Comparison of ENCODE assay signal across 5 cellular contexts in genomic region chr2:222412334-222412733, GRCh38. TPM values are rescaled to one million over a fixed set of nuclear protein-coding genes. Genes with fewer than 3 reads are reported as not detected.
"Had no signal": no experiment of that assay in that cellular context is flagged by ENCODE, and none has a peak within 500 bp of the region (broad histone marks: within the 10 kb centered on the region; RNA-seq: fewer than 3 reads in every experiment).

No MANE protein-coding gene starts in this region.

RNA-seq across cellular contexts. Expression of gene SGPP2, which starts 12.0 kb away (rescaled TPM):
- total RNA-seq: dermis microvascular lymphatic vessel endothelial cell, endothelial cell of umbilical vein, fibroblast of lung, fibroblast of villous mesenchyme, glomerular endothelial cell had no signal
- polyA plus RNA-seq: endothelial cell of umbilical vein, fibroblast of lung had no signal
